ENCODE assay signal across 3 cellular contexts in genomic region chr18:61589053-61589723, GRCh38.
A peak's percentile ranks its signal among the peaks of the same experiment; 100 is the strongest.
TF ChIP-seq lines count a peak whose summit lies in the region.

No MANE protein-coding gene starts in this region.

TF ChIP-seq in A549, 52 proteins besides CTCF, POLR2A, EP300 and RAD21:
- peak in 1 of 2 experiments; percentile 27; a peak in 1 of 4 replicates for TF ChIP-seq CEBPB (IDR thresholded peaks at IDR 0.05)
- TF ChIP-seq HOXA7 (CRISPR knock-in tag; IDR thresholded peaks at IDR 0.05), result no peak

TF ChIP-seq in IMR-90, 13 proteins besides CTCF, POLR2A, EP300 and RAD21:
- no peak for TF ChIP-seq MXI1 (IDR thresholded peaks at IDR 0.05; ENCODE audit: borderline replicate concordance, low read depth, low read length)
- TF ChIP-seq USF2 (IDR thresholded peaks at IDR 0.05; ENCODE audit: low read depth, low read length), result no peak
- peak; percentile 50; the same call in 1 of the 2 replicates for TF ChIP-seq CEBPB (IDR thresholded peaks at IDR 0.05; ENCODE audit: low read depth, low read length)
- TF ChIP-seq CHD1 (IDR thresholded peaks at IDR 0.05; ENCODE audit: low read depth, low read length), result no peak
- TF ChIP-seq FOS (IDR thresholded peaks at IDR 0.05; ENCODE audit: low read depth, low read length), result no peak
TF ChIP-seq in IMR-90: peak in this region for 1.

TF ChIP-seq in SK-N-SH treated with all-trans-retinoic acid at 6 μM for 48 hours, 23 proteins besides CTCF, POLR2A, EP300 and RAD21:
- TF ChIP-seq, protein P1, sequence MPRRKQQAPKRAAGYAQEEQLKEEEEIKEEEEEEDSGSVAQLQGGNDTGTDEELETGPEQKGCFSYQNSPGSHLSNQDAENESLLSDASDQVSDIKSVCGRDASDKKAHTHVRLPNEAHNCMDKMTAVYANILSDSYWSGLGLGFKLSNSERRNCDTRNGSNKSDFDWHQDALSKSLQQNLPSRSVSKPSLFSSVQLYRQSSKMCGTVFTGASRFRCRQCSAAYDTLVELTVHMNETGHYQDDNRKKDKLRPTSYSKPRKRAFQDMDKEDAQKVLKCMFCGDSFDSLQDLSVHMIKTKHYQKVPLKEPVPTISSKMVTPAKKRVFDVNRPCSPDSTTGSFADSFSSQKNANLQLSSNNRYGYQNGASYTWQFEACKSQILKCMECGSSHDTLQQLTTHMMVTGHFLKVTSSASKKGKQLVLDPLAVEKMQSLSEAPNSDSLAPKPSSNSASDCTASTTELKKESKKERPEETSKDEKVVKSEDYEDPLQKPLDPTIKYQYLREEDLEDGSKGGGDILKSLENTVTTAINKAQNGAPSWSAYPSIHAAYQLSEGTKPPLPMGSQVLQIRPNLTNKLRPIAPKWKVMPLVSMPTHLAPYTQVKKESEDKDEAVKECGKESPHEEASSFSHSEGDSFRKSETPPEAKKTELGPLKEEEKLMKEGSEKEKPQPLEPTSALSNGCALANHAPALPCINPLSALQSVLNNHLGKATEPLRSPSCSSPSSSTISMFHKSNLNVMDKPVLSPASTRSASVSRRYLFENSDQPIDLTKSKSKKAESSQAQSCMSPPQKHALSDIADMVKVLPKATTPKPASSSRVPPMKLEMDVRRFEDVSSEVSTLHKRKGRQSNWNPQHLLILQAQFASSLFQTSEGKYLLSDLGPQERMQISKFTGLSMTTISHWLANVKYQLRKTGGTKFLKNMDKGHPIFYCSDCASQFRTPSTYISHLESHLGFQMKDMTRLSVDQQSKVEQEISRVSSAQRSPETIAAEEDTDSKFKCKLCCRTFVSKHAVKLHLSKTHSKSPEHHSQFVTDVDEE (CRISPR knock-in tag; IDR thresholded peaks at IDR 0.05), result no peak
- no peak for TF ChIP-seq CREB5 (CRISPR knock-in tag; IDR thresholded peaks at IDR 0.05; ENCODE audit: low read depth)
- no peak for TF ChIP-seq OSR1 (CRISPR knock-in tag; IDR thresholded peaks at IDR 0.05)
- TF ChIP-seq ARNTL (CRISPR knock-in tag; IDR thresholded peaks at IDR 0.05; ENCODE audit: borderline replicate concordance, low read depth), result no peak
- no peak for TF ChIP-seq ZNF565 (CRISPR knock-in tag; conservative IDR thresholded peaks at IDR 0.05; ENCODE audit: low read depth)
- TF ChIP-seq ISL1 (CRISPR knock-in tag; IDR thresholded peaks at IDR 0.05), result no peak
- TF ChIP-seq ZC3H10 (CRISPR knock-in tag; IDR thresholded peaks at IDR 0.05), result no peak
- TF ChIP-seq ESRRG (CRISPR knock-in tag; IDR thresholded peaks at IDR 0.05), result no peak
- TF ChIP-seq GLIS3 (CRISPR knock-in tag; IDR thresholded peaks at IDR 0.05), result no peak
- TF ChIP-seq POU6F1 (CRISPR knock-in tag; IDR thresholded peaks at IDR 0.05; ENCODE audit: borderline replicate concordance, low read depth), result no peak
- TF ChIP-seq RARB (CRISPR knock-in tag; IDR thresholded peaks at IDR 0.05), result no peak
- no peak for TF ChIP-seq ZFP30 (CRISPR knock-in tag; IDR thresholded peaks at IDR 0.05)
- TF ChIP-seq, protein P2, sequence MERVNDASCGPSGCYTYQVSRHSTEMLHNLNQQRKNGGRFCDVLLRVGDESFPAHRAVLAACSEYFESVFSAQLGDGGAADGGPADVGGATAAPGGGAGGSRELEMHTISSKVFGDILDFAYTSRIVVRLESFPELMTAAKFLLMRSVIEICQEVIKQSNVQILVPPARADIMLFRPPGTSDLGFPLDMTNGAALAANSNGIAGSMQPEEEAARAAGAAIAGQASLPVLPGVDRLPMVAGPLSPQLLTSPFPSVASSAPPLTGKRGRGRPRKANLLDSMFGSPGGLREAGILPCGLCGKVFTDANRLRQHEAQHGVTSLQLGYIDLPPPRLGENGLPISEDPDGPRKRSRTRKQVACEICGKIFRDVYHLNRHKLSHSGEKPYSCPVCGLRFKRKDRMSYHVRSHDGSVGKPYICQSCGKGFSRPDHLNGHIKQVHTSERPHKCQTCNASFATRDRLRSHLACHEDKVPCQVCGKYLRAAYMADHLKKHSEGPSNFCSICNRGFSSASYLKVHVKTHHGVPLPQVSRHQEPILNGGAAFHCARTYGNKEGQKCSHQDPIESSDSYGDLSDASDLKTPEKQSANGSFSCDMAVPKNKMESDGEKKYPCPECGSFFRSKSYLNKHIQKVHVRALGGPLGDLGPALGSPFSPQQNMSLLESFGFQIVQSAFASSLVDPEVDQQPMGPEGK (CRISPR knock-in tag; IDR thresholded peaks at IDR 0.05; ENCODE audit: borderline replicate concordance), result no peak
